Comparison of ENCODE assay signal across 1 cellular context in genomic region chr7:75611557-75612178, GRCh38.
TF ChIP-seq lines count a peak whose summit lies in the region.

No MANE protein-coding gene starts in this region.

TF ChIP-seq in HepG2, 621 proteins besides CTCF, POLR2A, EP300 and RAD21 (continued from another document and continues in another):
- TF ChIP-seq ZSCAN5A (CRISPR knock-in tag; IDR thresholded peaks at IDR 0.05; ENCODE audit: borderline replicate concordance) (no peak), HES4 (CRISPR knock-in tag; IDR thresholded peaks at IDR 0.05; ENCODE audit: borderline replicate concordance) (no peak), TCF7L2 (IDR thresholded peaks at IDR 0.05; ENCODE audit: low read depth, low read length) (no peak), ZNF597 (CRISPR knock-in tag; IDR thresholded peaks at IDR 0.05) (no peak), SNAPC5 (CRISPR knock-in tag; IDR thresholded peaks at IDR 0.05; ENCODE audit: borderline replicate concordance) (no peak), SIX4 (CRISPR knock-in tag; IDR thresholded peaks at IDR 0.05) (no peak), ZNF430 (CRISPR knock-in tag; IDR thresholded peaks at IDR 0.05) (no peak), MIER3 (CRISPR knock-in tag; IDR thresholded peaks at IDR 0.05; ENCODE audit: borderline replicate concordance) (peak; percentile 59; the same call in 1 of the 2 replicates), MLX (CRISPR knock-in tag; IDR thresholded peaks at IDR 0.05) (0 out of 2 replicates have a peak, but pooled peaks have one; percentile 29), ZNF562 (CRISPR knock-in tag; IDR thresholded peaks at IDR 0.05; ENCODE audit: borderline replicate concordance) (no peak), ZNF598 (CRISPR knock-in tag; IDR thresholded peaks at IDR 0.05; ENCODE audit: borderline replicate concordance) (no peak), HNF1B (CRISPR knock-in tag; IDR thresholded peaks at IDR 0.05) (peak; percentile 62; the same call in 1 of the 2 replicates), EED (CRISPR knock-in tag; IDR thresholded peaks at IDR 0.05) (peak; percentile 79; the same call in 1 of the 2 replicates), ZBTB2 (CRISPR knock-in tag; IDR thresholded peaks at IDR 0.05; ENCODE audit: low read depth) (no peak), ATF6 (CRISPR knock-in tag; conservative IDR thresholded peaks at IDR 0.05) (no peak), ARID3A (IDR thresholded peaks at IDR 0.05; ENCODE audit: low read depth, low read length) (no peak), CENPX (CRISPR knock-in tag; IDR thresholded peaks at IDR 0.05) (no peak), HOXA5 (CRISPR knock-in tag; IDR thresholded peaks at IDR 0.05) (no peak), ZXDC (CRISPR knock-in tag; IDR thresholded peaks at IDR 0.05) (no peak; the same call in 1 of the 2 replicates), RBFOX2 (IDR thresholded peaks at IDR 0.05; ENCODE audit: low read depth, low read length) (peak; percentile 88), MTA3 (CRISPR knock-in tag; IDR thresholded peaks at IDR 0.05) (0 out of 2 replicates have a peak, but pooled peaks have one; percentile 34), ZNF513 (CRISPR knock-in tag; conservative IDR thresholded peaks at IDR 0.05) (no peak), CBFB (CRISPR knock-in tag; IDR thresholded peaks at IDR 0.05) (0 out of 2 replicates have a peak, but pooled peaks have one; percentile 20), XBP1 (CRISPR knock-in tag; IDR thresholded peaks at IDR 0.05) (no peak), PHB2 (IDR thresholded peaks at IDR 0.05; ENCODE audit: partially characterized antibody) (no peak), ZNF12 (CRISPR knock-in tag; IDR thresholded peaks at IDR 0.05) (no peak), ZBTB46 (CRISPR knock-in tag; IDR thresholded peaks at IDR 0.05; ENCODE audit: borderline replicate concordance) (no peak), PAF1 (CRISPR knock-in tag; IDR thresholded peaks at IDR 0.05) (no peak), ZNF670 (CRISPR knock-in tag; IDR thresholded peaks at IDR 0.05; ENCODE audit: borderline replicate concordance) (no peak; the same call in 1 of the 2 replicates), ZSCAN29 (CRISPR knock-in tag; conservative IDR thresholded peaks at IDR 0.05) (no peak), DZIP1 (CRISPR knock-in tag; IDR thresholded peaks at IDR 0.05) (no peak), CREBL2 (CRISPR knock-in tag; IDR thresholded peaks at IDR 0.05; ENCODE audit: borderline replicate concordance) (no peak; the same call in 1 of the 2 replicates), ATF2 (CRISPR knock-in tag; IDR thresholded peaks at IDR 0.05) (no peak), CBX2 (IDR thresholded peaks at IDR 0.05; ENCODE audit: low read depth, low read length) (no peak), CBX2 (CRISPR knock-in tag; IDR thresholded peaks at IDR 0.05; ENCODE audit: low read depth) (no peak), NKX3-1 (CRISPR knock-in tag; IDR thresholded peaks at IDR 0.05) (no peak)
